In genomic region chr22:45516923-45517675, GRCh38 we compare ENCODE assay signal across 13 cellular contexts. TPM values are rescaled to one million over a fixed set of nuclear protein-coding genes. Genes with fewer than 3 reads are reported as not detected.
A peak's percentile ranks its signal among the peaks of the same experiment; 100 is the strongest.
DNase-seq lines count a peak whose midpoint lies in the region; ATAC-seq, FAIRE-seq and TF ChIP-seq lines count a peak whose summit lies in the region.
"Had no signal": no experiment of that assay in that cellular context is flagged by ENCODE, and none has a peak within 500 bp of the region (broad histone marks: within the 10 kb centered on the region; RNA-seq: fewer than 3 reads in every experiment).

No MANE protein-coding gene starts in this region.

- no peak overlapping the region for H3K56ac ChIP-seq in H9 (ENCODE audit: insufficient read length, low read depth, low read length)

- H3K79me1 ChIP-seq in H9 (ENCODE audit: insufficient read depth, low read depth, low read length, poor library complexity, severe bottlenecking) = peaks cover 5% of the 10 kb centered on the region

- no peak overlapping the region for H3K4me3 ChIP-seq in AG10803 (ENCODE audit: low read length)
- H3K4me3 ChIP-seq in pancreas = no peak overlapping the region
- H3K4me3 ChIP-seq: heart right ventricle had no signal

- H3K4me3 Mint-ChIP-seq in activated CD4-positive, alpha-beta T cell treated with anti-CD3 and anti-CD28 coated beads, Interleukin-2, amount 10 ng/mL, durations not matched to agents 24 days and 14 days = no peak overlapping the region
- no peak overlapping the region for H3K4me3 Mint-ChIP-seq in H9
- H3K4me3 Mint-ChIP-seq: dendritic cell treated with granulocyte-macrophage colony-stimulating factor and Interleukin-4, amounts not matched to agents 40 ng/mL and 50 ng/mL, for 4 days had no signal

- H3K9ac ChIP-seq in H9 (ENCODE audit: extremely low read depth, insufficient read length, low read length) = no peak overlapping the region

- no peaks in the 10 kb centered on the region for H3K36me3 ChIP-seq in pancreas

- H3K27ac ChIP-seq in pancreas (peak overlapping the region in 3 of 4 donors; percentile 28 to 51 (median 33)), H9 (ENCODE audit: insufficient read length, low read depth, low read length) (no peak overlapping the region)

- no peaks in the 10 kb centered on the region for H3K4me1 Mint-ChIP-seq in activated CD4-positive, alpha-beta T cell treated with anti-CD3 and anti-CD28 coated beads, Interleukin-2, amount 10 ng/mL, durations not matched to agents 24 days and 14 days
- H3K4me1 Mint-ChIP-seq in H9 = peaks cover 42 to 48% of the 10 kb centered on the region in 2 experiments

- DNase-seq in AG10803 (ENCODE audit: low read depth) (peak; percentile 82), NCI-H69 (lab: John Stamatoyannopoulos, UW) (peak; percentile 31), fibroblast of gingiva (ENCODE audit: low read depth) (peak; percentile 85), pancreas (peak in 1 of 6 donors; percentile 22), H9 (no peak)
- DNase-seq in activated CD4-positive, alpha-beta T cell treated with anti-CD3 and anti-CD28 coated beads, Interleukin-2, amount 10 ng/mL, durations not matched to agents 24 days and 14 days = no peak
- no peak for DNase-seq in stimulated activated CD8-positive, alpha-beta memory T cell treated with anti-CD3 and anti-CD28 coated beads, Interleukin-4, amount 100 ng/mL, for 48 hours
- DNase-seq: activated naive CD4-positive, alpha-beta T cell; C1 segment of cervical spinal cord; heart right ventricle; midbrain had no signal

- H2AFZ ChIP-seq in H9 (ENCODE audit: low read length) = no peak overlapping the region

- no peak overlapping the region for H3T11ph ChIP-seq in H9 (ENCODE audit: low read length)

- no peak overlapping the region for H2BK20ac ChIP-seq in H9 (ENCODE audit: low read depth, low read length, poor library complexity, severe bottlenecking)

- H4K91ac ChIP-seq in H9 (ENCODE audit: insufficient read length, low read depth, low read length) = no peak overlapping the region

- H3K18ac ChIP-seq in H9 (ENCODE audit: insufficient read length, low read depth, low read length) = no peak overlapping the region

- no peaks in the 10 kb centered on the region for H3K36me3 Mint-ChIP-seq in activated CD4-positive, alpha-beta T cell treated with anti-CD3 and anti-CD28 coated beads, Interleukin-2, amount 10 ng/mL, durations not matched to agents 24 days and 14 days (ENCODE audit: low read depth)
- H3K36me3 Mint-ChIP-seq in H9 (ENCODE audit: insufficient read depth in 1 of 3, low read depth in 3 of 3) = peaks cover 18 to 44% (median 33%) of the 10 kb centered on the region in 3 experiments

- H3K23ac ChIP-seq in H9 (ENCODE audit: insufficient read length, low read depth, low read length) = no peak overlapping the region

- no peak overlapping the region for H3K4ac ChIP-seq in H9 (ENCODE audit: low read depth, low read length)

- H2BK5ac ChIP-seq in H9 (ENCODE audit: insufficient read length, low read length) = no peak overlapping the region

- H2BK15ac ChIP-seq in H9 (ENCODE audit: low read depth, low read length) = no peak overlapping the region

- ATAC-seq in pancreas (peak; percentile 44 to 57 (median 46)), GM18909 (IDR thresholded peaks at IDR 0.05; ENCODE audit: poor library complexity, unreplicated experiment) (no peak)
- ATAC-seq: heart right ventricle had no signal

- H4K20me1 ChIP-seq in H9 (ENCODE audit: control insufficient read depth, insufficient read depth, insufficient read length) = no peaks in the 10 kb centered on the region

- 40 to 43% methylated on average over 18 of the region's 18 CpGs for WGBS in pancreas, 2 donors
- no CpG with 5 or more reads among the region's 18 CpGs for WGBS in H9 (ENCODE audit: extremely low coverage, insufficient read length, low lambda C conversion rate)

- H3K27me3 ChIP-seq in pancreas (no peaks in the 10 kb centered on the region), H9 (ENCODE audit: insufficient read depth, low read length) (no peaks in the 10 kb centered on the region)
- H3K27me3 ChIP-seq: heart right ventricle had no signal

- TF ChIP-seq CTCF in AG10803 (conservative IDR thresholded peaks at IDR 0.05; ENCODE audit: low read length) = no peak; the same call in 1 of the 2 replicates
- TF ChIP-seq CTCF in pancreas (IDR thresholded peaks at IDR 0.05) = no peak
- no peak for TF ChIP-seq CTCF in H9 (conservative IDR thresholded peaks at IDR 0.05)

- H2BK12ac ChIP-seq in H9 (ENCODE audit: insufficient read length, low read depth, low read length) = no peak overlapping the region

- no peaks in the 10 kb centered on the region for H3K27me3 Mint-ChIP-seq in activated CD4-positive, alpha-beta T cell treated with anti-CD3 and anti-CD28 coated beads, Interleukin-2, amount 10 ng/mL, durations not matched to agents 24 days and 14 days
- H3K27me3 Mint-ChIP-seq in H9 (ENCODE audit: low read depth) = no peaks in the 10 kb centered on the region

- no peak for FAIRE-seq in pancreas (lab: Jason Lieb, UNC)

- intact Hi-C loops in pancreas (cut with DNase I) = no loop called here
- intact Hi-C loops in activated CD4-positive, alpha-beta T cell treated with anti-CD3 and anti-CD28 coated beads, Interleukin-2, amount 10 ng/mL, durations not matched to agents 24 days and 14 days (cut with micrococcal nuclease) = no loop called here

- H3K79me2 ChIP-seq in H9 (ENCODE audit: insufficient read depth, low read length) = no peaks in the 10 kb centered on the region; the same call in 1 of the 2 replicates

- H3K27ac Mint-ChIP-seq in activated CD4-positive, alpha-beta T cell treated with anti-CD3 and anti-CD28 coated beads, Interleukin-2, amount 10 ng/mL, durations not matched to agents 24 days and 14 days = no peak overlapping the region
- peak overlapping the region in 1 of 3 experiments; percentile 76; a peak in 1 of 7 replicates for H3K27ac Mint-ChIP-seq in H9
- H3K27ac Mint-ChIP-seq: dendritic cell treated with granulocyte-macrophage colony-stimulating factor and Interleukin-4, amounts not matched to agents 40 ng/mL and 50 ng/mL, for 4 days had no signal

- H3K4me2 ChIP-seq in H9 (ENCODE audit: insufficient read depth, insufficient read length, low read length) = no peak overlapping the region

- no peak overlapping the region for H4K5ac ChIP-seq in H9 (ENCODE audit: insufficient read length, low read depth, low read length)

- H3K14ac ChIP-seq in H9 (ENCODE audit: insufficient read depth, low read length) = no peak overlapping the region

- H3K4me1 ChIP-seq in pancreas = no peaks in the 10 kb centered on the region
- H3K4me1 ChIP-seq in H9 (ENCODE audit: insufficient read depth, low read length) = peaks cover 3% of the 10 kb centered on the region; the same call in 1 of the 2 replicates

- H3K23me2 ChIP-seq in H9 (ENCODE audit: insufficient read length, low read depth, low read length, poor library complexity, severe bottlenecking) = no peaks in the 10 kb centered on the region

- H4K8ac ChIP-seq in H9 (replicated peaks; ENCODE audit: insufficient read length, low read depth, low read length) = no peak overlapping the region

- H3K9me3 ChIP-seq in pancreas (no peaks in the 10 kb centered on the region), H9 (ENCODE audit: control insufficient read depth, low read depth, low read length) (no peaks in the 10 kb centered on the region)
- H3K9me3 ChIP-seq: heart right ventricle had no signal

- no peaks in the 10 kb centered on the region for H3K9me3 Mint-ChIP-seq in activated CD4-positive, alpha-beta T cell treated with anti-CD3 and anti-CD28 coated beads, Interleukin-2, amount 10 ng/mL, durations not matched to agents 24 days and 14 days
- H3K9me3 Mint-ChIP-seq in H9 = no peaks in the 10 kb centered on the region
- H3K9me3 Mint-ChIP-seq: dendritic cell treated with granulocyte-macrophage colony-stimulating factor and Interleukin-4, amounts not matched to agents 40 ng/mL and 50 ng/mL, for 4 days had no signal

- H2BK120ac ChIP-seq in H9 (ENCODE audit: low read depth, low read length, poor library complexity, severe bottlenecking) = no peak overlapping the region

- no peak overlapping the region for H2AK5ac ChIP-seq in H9 (ENCODE audit: insufficient read length, low read length)

RNA-seq across cellular contexts. Expression of gene FBLN1, which starts 14.4 kb away (rescaled TPM):
- total RNA-seq in pancreas (100 to 1,000 TPM in 1 of 6 donors, 10 to 100 TPM in 5; 12.0 to 114 (median 44.5) TPM), H9 (2021) (137 and 140 TPM in 2 replicates)
- polyA plus RNA-seq in pancreas = 10 to 100 TPM; 12.0 to 14.8 TPM
- not detected in 2 replicates for total RNA-seq in activated CD4-positive, alpha-beta T cell treated with anti-CD3 and anti-CD28 coated beads, Interleukin-2, amount 10 ng/mL, durations not matched to agents 24 days and 14 days

Comparison
In these comparisons a context has a peak if more than half of its experiments do, and no peak if none do; other contexts are left out.
1. DNase-seq: peak in AG10803 (single experiment), NCI-H69 (single experiment) and fibroblast of gingiva (single experiment); none in activated CD4-positive, alpha-beta T cell treated with anti-CD3 and anti-CD28 coated beads, Interleukin-2, amount 10 ng/mL, durations not matched to agents 24 days and 14 days (single experiment), H9 (single experiment) and stimulated activated CD8-positive, alpha-beta memory T cell treated with anti-CD3 and anti-CD28 coated beads, Interleukin-4, amount 100 ng/mL, for 48 hours (single experiment).
2. RNA of gene FBLN1, which starts 14.4 kb away (total RNA-seq): 137 to 140 TPM in H9 and 12.0 to 114 TPM in pancreas; not detected in activated CD4-positive, alpha-beta T cell treated with anti-CD3 and anti-CD28 coated beads, Interleukin-2, amount 10 ng/mL, durations not matched to agents 24 days and 14 days; every median in the first group is over 10 times any median in the second.